In the genomic region with DNA sequence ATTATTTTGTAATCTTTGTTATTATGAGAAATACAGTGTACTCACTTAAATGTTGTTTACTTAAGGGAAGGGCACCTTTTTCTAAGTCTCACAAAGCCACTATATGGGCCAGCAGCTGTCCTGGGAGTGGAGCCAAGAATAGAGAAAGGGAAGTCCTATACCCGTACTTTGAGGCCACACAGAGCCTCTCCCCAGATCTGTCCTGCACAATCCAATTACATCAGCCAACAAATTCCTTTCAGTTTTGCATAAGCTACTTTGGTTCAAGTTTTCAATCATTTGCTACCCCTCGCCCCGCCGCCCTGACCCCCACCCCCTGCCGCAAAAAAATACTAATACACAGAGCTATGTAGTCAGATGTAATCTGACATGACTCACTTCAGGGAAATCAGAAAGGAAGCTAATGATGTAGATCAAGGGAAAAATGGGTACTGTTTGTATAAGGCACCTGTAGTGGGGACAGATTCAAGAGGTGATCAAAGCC, we compare ENCODE assay signal across 9 cellular contexts.
DNase-seq lines count a peak whose midpoint lies in the region; ATAC-seq and FAIRE-seq lines count a peak whose summit lies in the region.
"Had no signal": no experiment of that assay in that cellular context is flagged by ENCODE, and none has a peak within 500 bp of the region (broad histone marks: within the 10 kb centered on the region; RNA-seq: fewer than 3 reads in every experiment).

No MANE protein-coding gene starts in this region.

- FAIRE-seq in GM19239 (lab: Jason Lieb, UNC): no peak

- DNase-seq in DMS153 treated with DMSO at 0.1 percent for 48 hours (lab: John Stamatoyannopoulos, UW; ENCODE audit: unreplicated experiment) (peak; percentile 48), NCI-H226 (peak; percentile 20), cerebellum (ENCODE audit: low spot score) (peak; percentile 30), medulla oblongata (ENCODE audit: extremely low spot score) (peak; percentile 46), GM19239 (ENCODE audit: insufficient read length, low spot score) (no peak)
- DNase-seq in activated naive CD4-positive, alpha-beta T cell (lab: John Stamatoyannopoulos, UW): no peak
- DNase-seq: activated T-cell treated with anti-CD3 and anti-CD28 coated beads, Interleukin-2, amount 50 U/mL, for 4 hours had no signal

- ATAC-seq in GM18909 (IDR thresholded peaks at IDR 0.05; ENCODE audit: poor library complexity, unreplicated experiment): no peak
- ATAC-seq in GM18907 (IDR thresholded peaks at IDR 0.05; ENCODE audit: unreplicated experiment): no peak
- ATAC-seq: activated T-cell treated with anti-CD3 and anti-CD28 coated beads, Interleukin-2, amount 50 U/mL, for 4 hours had no signal

Comparison
In these comparisons a context has a peak if more than half of its experiments do, and no peak if none do; other contexts are left out.
1. DNase-seq: peak in DMS153 treated with DMSO at 0.1 percent for 48 hours (single experiment), NCI-H226 (single experiment), cerebellum (single experiment) and medulla oblongata (single experiment); none in activated naive CD4-positive, alpha-beta T cell (0 of 4) and GM19239 (single experiment).